In the genomic region with DNA sequence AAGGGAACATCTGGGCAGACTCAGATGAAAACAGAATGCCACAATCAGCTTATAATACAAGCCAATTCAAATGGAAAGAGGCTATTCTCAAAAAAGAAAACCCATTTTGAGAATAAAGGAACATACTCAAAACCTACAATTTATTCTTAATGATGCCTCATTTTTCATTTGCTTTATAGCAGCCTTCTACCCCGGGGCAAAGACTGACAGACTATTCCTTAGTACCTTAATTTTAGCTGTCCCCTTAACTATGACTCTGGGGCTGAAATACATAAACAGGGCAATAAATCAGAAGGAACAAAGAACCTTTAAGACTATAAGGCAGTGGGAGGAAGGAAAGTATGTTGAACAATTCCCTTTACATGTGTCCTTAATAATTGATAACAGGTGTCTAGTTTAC, we compare ENCODE assay signal across 19 cellular contexts.
"Had no signal": no experiment of that assay in that cellular context is flagged by ENCODE, and none has a peak within 500 bp of the region (broad histone marks: within the 10 kb centered on the region; RNA-seq: fewer than 3 reads in every experiment).

No MANE protein-coding gene starts in this region.

- H3K27me3 Mint-ChIP-seq: activated naive CD8-positive, alpha-beta T cell treated with anti-CD3 and anti-CD28 coated beads, Interleukin-2, amount 50 U/mL, for 24 hours; progenitor cell of endocrine pancreas had no signal

- DNase-seq: activated CD4-positive, alpha-beta T cell treated with anti-CD3 and anti-CD28 coated beads for 48 hours; activated CD4-positive, CD25-positive, alpha-beta regulatory T cell; activated CD8-positive, alpha-beta T cell treated with anti-CD3 and anti-CD28 coated beads for 36 hours; activated naive CD4-positive, alpha-beta T cell treated with anti-CD3 and anti-CD28 coated beads for 36 hours; activated naive CD8-positive, alpha-beta T cell treated with anti-CD3 and anti-CD28 coated beads, Interleukin-2, amount 50 U/mL, for 24 hours; activated T-cell treated with anti-CD3 and anti-CD28 coated beads, Interleukin-2, amount 50 U/mL, for 1 hour; heart right ventricle; left ventricle myocardium inferior; stimulated activated CD8-positive, alpha-beta memory T cell treated with anti-CD3 and anti-CD28 coated beads, Interleukin-4, amount 100 ng/mL, for 48 hours; stimulated activated naive CD4-positive, alpha-beta T cell; T1000; thyroid gland had no signal

- H3K36me3 ChIP-seq: ascending aorta, heart right ventricle, left ventricle myocardium inferior, thyroid gland had no signal

- H3K27ac Mint-ChIP-seq: activated CD8-positive, alpha-beta T cell treated with anti-CD3 and anti-CD28 coated beads for 36 hours; activated naive CD4-positive, alpha-beta T cell treated with anti-CD3 and anti-CD28 coated beads for 36 hours; activated naive CD8-positive, alpha-beta T cell treated with anti-CD3 and anti-CD28 coated beads, Interleukin-2, amount 50 U/mL, for 24 hours; activated T-helper 2 cell treated with anti-CD3 and anti-CD28 coated beads, Interferon-gamma antibody, Interleukin-2, Interleukin-4, amounts not matched to agents 10 μg/mL and 5 μg/mL and 100 μg/mL, durations not matched to agents 14 hours and 24 hours and 36 hours; progenitor cell of endocrine pancreas had no signal

- H3K27me3 ChIP-seq: ascending aorta, heart right ventricle, thyroid gland had no signal

- H3K9me3 ChIP-seq: ascending aorta, thyroid gland had no signal

- H3K27ac ChIP-seq: ascending aorta, coronary artery, heart right ventricle, left ventricle myocardium inferior, thyroid gland had no signal

- H3K4me1 ChIP-seq: ascending aorta, heart right ventricle, left ventricle myocardium inferior, thyroid gland had no signal

- ATAC-seq: activated CD8-positive, alpha-beta T cell treated with anti-CD3 and anti-CD28 coated beads for 36 hours; activated naive CD8-positive, alpha-beta T cell treated with anti-CD3 and anti-CD28 coated beads, Interleukin-2, amount 50 U/mL, for 24 hours; esophagus mucosa; heart right ventricle had no signal

- H3K4me3 Mint-ChIP-seq: activated CD8-positive, alpha-beta T cell treated with anti-CD3 and anti-CD28 coated beads for 36 hours; activated naive CD4-positive, alpha-beta T cell treated with anti-CD3 and anti-CD28 coated beads for 36 hours; activated naive CD8-positive, alpha-beta T cell treated with anti-CD3 and anti-CD28 coated beads, Interleukin-2, amount 50 U/mL, for 24 hours; central memory CD8-positive, alpha-beta T cell; neural crest cell had no signal

- H3K9me3 Mint-ChIP-seq: central memory CD8-positive, alpha-beta T cell had no signal

- H3K4me3 ChIP-seq: ascending aorta, coronary artery, heart right ventricle, left ventricle myocardium inferior, thyroid gland had no signal

- H3K4me1 Mint-ChIP-seq: activated naive CD8-positive, alpha-beta T cell treated with anti-CD3 and anti-CD28 coated beads, Interleukin-2, amount 50 U/mL, for 24 hours; central memory CD8-positive, alpha-beta T cell; neural crest cell had no signal
